In the genomic region with DNA sequence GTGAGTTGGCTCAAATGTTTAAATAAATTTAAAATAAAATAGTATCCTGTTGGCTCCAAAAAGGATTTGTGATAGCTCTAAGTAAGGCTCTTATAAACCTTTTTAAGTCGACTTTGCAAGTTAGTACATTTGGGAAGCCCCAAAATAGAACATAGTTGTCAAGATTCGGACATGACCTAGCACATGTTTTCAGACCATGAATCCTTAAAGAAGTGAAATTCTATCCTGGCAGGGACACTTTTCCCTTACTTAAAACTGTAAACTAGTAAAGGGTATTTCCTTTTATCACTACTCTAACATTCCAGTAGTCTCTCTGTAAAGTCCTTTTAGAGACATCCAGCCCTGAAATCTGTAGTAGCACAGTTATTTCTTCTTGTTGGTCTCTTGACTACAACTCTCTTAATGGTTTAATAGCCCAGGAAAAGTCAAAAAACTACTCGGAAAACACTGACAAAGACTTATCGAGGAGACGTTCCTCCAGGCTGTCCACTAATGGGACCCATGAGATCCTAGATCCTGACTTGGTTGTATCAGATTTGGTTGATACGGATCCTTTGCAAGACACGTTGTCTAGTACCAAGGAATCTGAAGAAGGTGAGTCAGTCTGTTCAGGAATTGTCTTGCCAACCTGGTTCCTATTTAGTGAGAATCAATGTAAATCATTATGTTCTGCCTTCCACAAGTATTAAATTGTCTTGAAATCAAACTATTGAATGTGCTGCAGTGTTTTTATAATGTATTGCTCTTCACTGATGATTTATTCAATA, we compare ENCODE assay signal across 2 cellular contexts.
TF ChIP-seq lines count a peak whose summit lies in the region.

No MANE protein-coding gene starts in this region.

TF ChIP-seq in A549, 52 proteins besides CTCF, POLR2A, EP300 and RAD21:
- TF ChIP-seq ZFP36 (IDR thresholded peaks at IDR 0.05; ENCODE audit: borderline replicate concordance, partially characterized antibody) (peak; percentile 1), MYC (IDR thresholded peaks at IDR 0.05; ENCODE audit: borderline replicate concordance, low read length) (no peak)
- TF ChIP-seq, protein P1, sequence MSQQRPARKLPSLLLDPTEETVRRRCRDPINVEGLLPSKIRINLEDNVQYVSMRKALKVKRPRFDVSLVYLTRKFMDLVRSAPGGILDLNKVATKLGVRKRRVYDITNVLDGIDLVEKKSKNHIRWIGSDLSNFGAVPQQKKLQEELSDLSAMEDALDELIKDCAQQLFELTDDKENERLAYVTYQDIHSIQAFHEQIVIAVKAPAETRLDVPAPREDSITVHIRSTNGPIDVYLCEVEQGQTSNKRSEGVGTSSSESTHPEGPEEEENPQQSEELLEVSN (IDR thresholded peaks at IDR 0.05; ENCODE audit: borderline replicate concordance, low read depth) = no peak

TF ChIP-seq in IMR-90, 13 proteins besides CTCF, POLR2A, EP300 and RAD21:
- no peak for TF ChIP-seq SMC3 (IDR thresholded peaks at IDR 0.05; ENCODE audit: low read depth, low read length)
